In genomic region chr4:101989551-101989950, GRCh38 we compare ENCODE assay signal across 22 cellular contexts.
DNase-seq lines count a peak whose midpoint lies in the region; ATAC-seq, FAIRE-seq and TF ChIP-seq lines count a peak whose summit lies in the region.
"Had no signal": no experiment of that assay in that cellular context is flagged by ENCODE, and none has a peak within 500 bp of the region (broad histone marks: within the 10 kb centered on the region; RNA-seq: fewer than 3 reads in every experiment).

No MANE protein-coding gene starts in this region.

- peaks cover 42 to 81% of the 10 kb centered on the region in 2 donors for H3K4me1 Mint-ChIP-seq in stimulated activated naive B cell treated with anti-CD40 and anti-IgM and Interleukin-4, amounts not matched to agents 10 μg/mL and 1 μg/mL and 100 μg/mL, for 72 hours
- H3K4me1 Mint-ChIP-seq: CD4-positive, alpha-beta memory T cell had no signal

- peak overlapping the region; percentile 56 for H3K27ac Mint-ChIP-seq in stimulated activated naive B cell treated with anti-CD40 and anti-IgM and Interleukin-4, amounts not matched to agents 10 μg/mL and 1 μg/mL and 100 μg/mL, for 72 hours
- H3K27ac Mint-ChIP-seq: CD4-positive, alpha-beta memory T cell had no signal

- TF ChIP-seq EP300 in sigmoid colon (IDR thresholded peaks at IDR 0.05), result no peak

- no peak overlapping the region for H3K4me3 ChIP-seq in sigmoid colon
- H3K4me3 ChIP-seq: BLaER1 treated with 17β-estradiol and CSF1 and Interleukin-3, amounts not matched to agents 10 nM and 100 nM had no signal

- WGBS in sigmoid colon, 2 donors, result 79 to 89% methylated on average over 3 of the region's 3 CpGs

- TF ChIP-seq POLR2A in sigmoid colon (IDR thresholded peaks at IDR 0.05), result no peak

- ATAC-seq in stimulated activated naive B cell treated with anti-CD40 and anti-IgM and Interleukin-4, amounts not matched to agents 10 μg/mL and 1 μg/mL and 100 μg/mL, for 72 hours (replicated peaks), result no peak
- ATAC-seq in HG03457 (IDR thresholded peaks at IDR 0.05; ENCODE audit: unreplicated experiment), result no peak
- ATAC-seq: HCT116 had no signal

- peak; percentile 31 for FAIRE-seq in GM19239 (lab: Jason Lieb, UNC)
- FAIRE-seq: H1, HTR-8/SVneo had no signal

- peaks cover 5 to 6% of the 10 kb centered on the region in 2 donors for H3K9me3 Mint-ChIP-seq in stimulated activated naive B cell treated with anti-CD40 and anti-IgM and Interleukin-4, amounts not matched to agents 10 μg/mL and 1 μg/mL and 100 μg/mL, for 72 hours

- H3K9me3 ChIP-seq in sigmoid colon, result no peaks in the 10 kb centered on the region
- H3K9me3 ChIP-seq: Caco-2 had no signal

- peaks cover 6 to 19% of the 10 kb centered on the region in 2 donors for H3K36me3 Mint-ChIP-seq in stimulated activated naive B cell treated with anti-CD40 and anti-IgM and Interleukin-4, amounts not matched to agents 10 μg/mL and 1 μg/mL and 100 μg/mL, for 72 hours
- H3K36me3 Mint-ChIP-seq: CD4-positive, alpha-beta memory T cell had no signal

- TF ChIP-seq CTCF in sigmoid colon (IDR thresholded peaks at IDR 0.05), result no peak

- no peak overlapping the region for H3K4me3 Mint-ChIP-seq in stimulated activated naive B cell treated with anti-CD40 and anti-IgM and Interleukin-4, amounts not matched to agents 10 μg/mL and 1 μg/mL and 100 μg/mL, for 72 hours
- H3K4me3 Mint-ChIP-seq: CD4-positive, alpha-beta memory T cell had no signal

- H3K4me1 ChIP-seq in sigmoid colon, result no peaks in the 10 kb centered on the region

- H3K27me3 ChIP-seq in sigmoid colon, result no peaks in the 10 kb centered on the region
- H3K27me3 ChIP-seq: BLaER1 treated with 17β-estradiol and CSF1 and Interleukin-3, amounts not matched to agents 10 nM and 100 nM had no signal

- DNase-seq in GM19239 (ENCODE audit: insufficient read length, low spot score), result no peak
- DNase-seq in amniotic epithelial cell (ENCODE audit: low read depth), result peak; percentile 23
- DNase-seq in kidney tubule cell (ENCODE audit: low spot score), result peak; percentile 46
- DNase-seq in stimulated activated naive B cell treated with anti-CD40 and anti-IgM and Interleukin-4, amounts not matched to agents 10 μg/mL and 1 μg/mL and 100 μg/mL, for 72 hours, result no peak
- no peak for DNase-seq in sigmoid colon
- DNase-seq in central memory CD4-positive, alpha-beta T cell, result no peak
- DNase-seq: Caco-2; CD4-positive, alpha-beta memory T cell; GDM1; Karpas-422; MV-4-11; NCI-H1105 treated with DMSO at 0.1 percent for 48 hours; NCI-H2029 treated with DMSO at 0.1 percent for 48 hours; NCI-H2171; NCI-H345; NCI-H526; Right ventricle myocardium superior had no signal

- no peaks in the 10 kb centered on the region for H3K36me3 ChIP-seq in sigmoid colon
- H3K36me3 ChIP-seq: BLaER1 treated with 17β-estradiol and CSF1 and Interleukin-3, amounts not matched to agents 10 nM and 100 nM had no signal

- H3K27ac ChIP-seq in sigmoid colon, result no peak overlapping the region
- H3K27ac ChIP-seq: BLaER1 treated with 17β-estradiol and CSF1 and Interleukin-3, amounts not matched to agents 10 nM and 100 nM had no signal

- intact Hi-C loops in sigmoid colon (cut with DNase I), result no loop called here

- H3K27me3 Mint-ChIP-seq in stimulated activated naive B cell treated with anti-CD40 and anti-IgM and Interleukin-4, amounts not matched to agents 10 μg/mL and 1 μg/mL and 100 μg/mL, for 72 hours, result no peaks in the 10 kb centered on the region
- H3K27me3 Mint-ChIP-seq: CD4-positive, alpha-beta memory T cell had no signal

Comparison
In these comparisons a context has a peak if more than half of its experiments do, and no peak if none do; other contexts are left out.
1. DNase-seq: peak in amniotic epithelial cell (single experiment) and kidney tubule cell (single experiment); none in GM19239 (single experiment), stimulated activated naive B cell treated with anti-CD40 and anti-IgM and Interleukin-4, amounts not matched to agents 10 μg/mL and 1 μg/mL and 100 μg/mL, for 72 hours (single experiment), sigmoid colon (single experiment) and central memory CD4-positive, alpha-beta T cell (single experiment).